ENCODE assay signal across 17 cellular contexts in genomic region chr6:130587778-130588520, GRCh38.
DNase-seq lines count a peak whose midpoint lies in the region; ATAC-seq and TF ChIP-seq lines count a peak whose summit lies in the region.
"Had no signal": no experiment of that assay in that cellular context is flagged by ENCODE, and none has a peak within 500 bp of the region (broad histone marks: within the 10 kb centered on the region; RNA-seq: fewer than 3 reads in every experiment).

No MANE protein-coding gene starts in this region.

- no TSS peak for BruUV-seq in OCI-LY7 (replicated peaks; lab: Mats Ljungman, UMichigan)

- H3K4me3 ChIP-seq in GM23248: no peak overlapping the region
- H3K4me3 ChIP-seq in OCI-LY7 (ENCODE audit: low read depth, low read length, poor library complexity, severe bottlenecking): no peak overlapping the region
- H3K4me3 ChIP-seq: hepatocyte, upper lobe of right lung had no signal

- no peak for TF ChIP-seq CTCF in OCI-LY7 (conservative IDR thresholded peaks at IDR 0.05; ENCODE audit: low read length)

- H3K9me3 ChIP-seq in GM23248 (ENCODE audit: low read depth) (no peaks in the 10 kb centered on the region), OCI-LY7 (ENCODE audit: low read length) (no peaks in the 10 kb centered on the region)
- H3K9me3 ChIP-seq: upper lobe of right lung had no signal

- no peak overlapping the region for H3K4me3 Mint-ChIP-seq in stimulated activated memory B cell treated with anti-CD40 and anti-IgM and Interleukin-4, amounts not matched to agents 10 μg/mL and 1 μg/mL and 100 μg/mL, for 72 hours
- H3K4me3 Mint-ChIP-seq: endodermal cell; nephron; stimulated activated effector memory CD8-positive, alpha-beta T cell treated with anti-CD3 and anti-CD28 coated beads, Interleukin-12 subunit alpha, Interleukin-12 subunit beta, amount 100 ng/mL, for 72 hours had no signal

- CTCF ChIA-PET in OCI-LY7 (lab: Charles Lee; ENCODE audit: unreplicated experiment): no interaction called here

- H3K4me1 Mint-ChIP-seq in stimulated activated memory B cell treated with anti-CD40 and anti-IgM and Interleukin-4, amounts not matched to agents 10 μg/mL and 1 μg/mL and 100 μg/mL, for 72 hours: peaks cover 5% of the 10 kb centered on the region
- H3K4me1 Mint-ChIP-seq: nephron had no signal

- DNase-seq in GM23248: peak; percentile 80
- peak; percentile 85 for DNase-seq in RPMI7951 (ENCODE audit: low read depth)
- peak; percentile 84 for DNase-seq in epithelial cell of prostate (ENCODE audit: low read depth, low spot score)
- DNase-seq in renal cortical epithelial cell (ENCODE audit: low read depth): peak; percentile 60
- DNase-seq in OCI-LY7 (ENCODE audit: low spot score): no peak
- DNase-seq: activated naive CD4-positive, alpha-beta T cell treated with anti-CD3 and anti-CD28 coated beads, Interleukin-2, amount 50 U/mL, for 16 hours; endodermal cell; GDM1; NCI-H1436; upper lobe of right lung had no signal

- 51 to 53% methylated on average over 2 of the region's 2 CpGs for WGBS in GM23248 (ENCODE audit: low coverage in 1 of 2, low lambda C conversion rate in 2 of 2, missing lambda C conversion rate in 2 of 2), 2 experiments

- in situ Hi-C loops in GM23248 (cut with MboI): no loop called here

- H3K36me3 ChIP-seq in GM23248 (ENCODE audit: low read depth): no peaks in the 10 kb centered on the region
- H3K36me3 ChIP-seq in OCI-LY7 (ENCODE audit: insufficient read depth, low read length): no peaks in the 10 kb centered on the region
- H3K36me3 ChIP-seq: upper lobe of right lung had no signal

- no peaks in the 10 kb centered on the region for H4K20me1 ChIP-seq in GM23248 (ENCODE audit: insufficient read depth)
- H4K20me1 ChIP-seq in OCI-LY7 (ENCODE audit: insufficient read depth, low read length): 0 out of 2 replicates have a peak, but pooled peaks cover 2% of the 10 kb centered on the region

- H3K4me2 ChIP-seq in GM23248 (ENCODE audit: unreplicated experiment): peak overlapping the region; percentile 45
- no peak overlapping the region for H3K4me2 ChIP-seq in OCI-LY7 (ENCODE audit: low read length)
- H3K4me2 ChIP-seq: hepatocyte had no signal

- POLR2A ChIA-PET in OCI-LY7 (lab: Charles Lee): no interaction called here

- H3K36me3 Mint-ChIP-seq in stimulated activated memory B cell treated with anti-CD40 and anti-IgM and Interleukin-4, amounts not matched to agents 10 μg/mL and 1 μg/mL and 100 μg/mL, for 72 hours: no peaks in the 10 kb centered on the region
- H3K36me3 Mint-ChIP-seq: stimulated activated effector memory CD8-positive, alpha-beta T cell treated with anti-CD3 and anti-CD28 coated beads, Interleukin-12 subunit alpha, Interleukin-12 subunit beta, amount 100 ng/mL, for 72 hours had no signal

- no peak for ATAC-seq in stimulated activated memory B cell treated with anti-CD40 and anti-IgM and Interleukin-4, amounts not matched to agents 10 μg/mL and 1 μg/mL and 100 μg/mL, for 72 hours
- no peak for ATAC-seq in GM19351 (IDR thresholded peaks at IDR 0.05; ENCODE audit: unreplicated experiment)
- no peak for ATAC-seq in HG03280 (IDR thresholded peaks at IDR 0.05; ENCODE audit: unreplicated experiment)
- ATAC-seq: sciatic nerve; stimulated activated effector memory CD8-positive, alpha-beta T cell treated with anti-CD3 and anti-CD28 coated beads, Interleukin-12 subunit alpha, Interleukin-12 subunit beta, amount 100 ng/mL, for 72 hours; upper lobe of right lung had no signal

- H3F3A ChIP-seq in GM23248 (ENCODE audit: insufficient read depth): peaks cover 12% of the 10 kb centered on the region; the same call in 1 of the 2 replicates

- intact Hi-C loops in OCI-LY7 (cut with micrococcal nuclease; ENCODE audit: unreplicated experiment): no loop called here

- H3K27ac Mint-ChIP-seq in stimulated activated memory B cell treated with anti-CD40 and anti-IgM and Interleukin-4, amounts not matched to agents 10 μg/mL and 1 μg/mL and 100 μg/mL, for 72 hours: no peak overlapping the region
- H3K27ac Mint-ChIP-seq: endodermal cell; nephron; stimulated activated effector memory CD8-positive, alpha-beta T cell treated with anti-CD3 and anti-CD28 coated beads, Interleukin-12 subunit alpha, Interleukin-12 subunit beta, amount 100 ng/mL, for 72 hours had no signal

- H2AFZ ChIP-seq in GM23248 (no peak overlapping the region), OCI-LY7 (ENCODE audit: low read length) (no peak overlapping the region)
- H2AFZ ChIP-seq: hepatocyte had no signal

- no peak overlapping the region for H3K27ac ChIP-seq in GM23248
- peak overlapping the region; percentile 62 for H3K27ac ChIP-seq in epithelial cell of prostate
- H3K27ac ChIP-seq in OCI-LY7 (ENCODE audit: low read depth, low read length, poor library complexity, severe bottlenecking): no peak overlapping the region
- H3K27ac ChIP-seq: hepatocyte, upper lobe of right lung had no signal

- H3K9ac ChIP-seq in GM23248: no peak overlapping the region

- H3K27me3 ChIP-seq in GM23248 (replicated peaks; ENCODE audit: insufficient read depth): no peaks in the 10 kb centered on the region
- H3K27me3 ChIP-seq: hepatocyte, upper lobe of right lung had no signal

- peaks cover 12% of the 10 kb centered on the region for H3K4me1 ChIP-seq in GM23248 (ENCODE audit: insufficient read depth)
- H3K4me1 ChIP-seq in OCI-LY7 (ENCODE audit: insufficient read depth, low read length, poor library complexity, severe bottlenecking): no peaks in the 10 kb centered on the region
- H3K4me1 ChIP-seq: upper lobe of right lung had no signal

- H3K9me2 ChIP-seq in GM23248 (ENCODE audit: insufficient read depth) (no peaks in the 10 kb centered on the region), OCI-LY7 (ENCODE audit: insufficient read depth, low read length) (no peaks in the 10 kb centered on the region)

- H3K27me3 Mint-ChIP-seq in stimulated activated memory B cell treated with anti-CD40 and anti-IgM and Interleukin-4, amounts not matched to agents 10 μg/mL and 1 μg/mL and 100 μg/mL, for 72 hours: no peaks in the 10 kb centered on the region

- no peaks in the 10 kb centered on the region for H3K79me2 ChIP-seq in GM23248 (ENCODE audit: insufficient read depth)
- no peaks in the 10 kb centered on the region for H3K79me2 ChIP-seq in OCI-LY7 (ENCODE audit: insufficient read depth, low read depth, low read length)
- H3K79me2 ChIP-seq: hepatocyte had no signal

- H3K9me3 Mint-ChIP-seq in stimulated activated memory B cell treated with anti-CD40 and anti-IgM and Interleukin-4, amounts not matched to agents 10 μg/mL and 1 μg/mL and 100 μg/mL, for 72 hours: peaks cover 4% of the 10 kb centered on the region
